20 cellular contexts compared by ENCODE assay signal in the genomic region with DNA sequence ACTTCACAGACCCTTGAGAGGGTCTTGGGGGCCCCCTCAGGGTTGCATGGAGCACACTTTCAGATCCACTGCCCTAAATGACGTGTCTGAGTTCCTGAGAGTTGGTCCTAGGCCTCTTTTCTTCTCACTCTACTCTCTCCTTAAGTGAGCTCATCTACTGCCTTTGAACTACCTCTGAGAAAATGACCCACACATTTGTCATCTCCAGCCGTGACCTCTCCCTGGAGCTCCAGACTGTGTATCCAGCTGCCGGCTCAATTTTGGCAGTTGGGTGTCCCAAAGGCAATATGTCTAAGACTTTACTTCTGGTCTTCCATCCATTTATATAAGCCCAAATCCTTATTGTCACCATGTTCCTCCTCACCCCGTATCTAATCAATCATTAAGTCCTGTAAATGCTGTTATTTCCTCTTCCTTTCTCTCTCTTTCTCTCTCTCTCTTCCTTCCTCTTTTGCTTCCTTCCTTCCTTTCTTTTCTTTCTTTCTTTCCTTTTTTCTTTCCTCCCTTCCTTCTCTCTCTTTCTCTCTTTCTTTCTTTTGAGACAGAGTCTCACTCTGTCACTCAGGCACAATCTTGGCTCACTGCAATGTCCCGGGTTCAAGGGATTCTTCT. TPM values are rescaled to one million over a fixed set of nuclear protein-coding genes. Genes with fewer than 3 reads are reported as not detected.
DNase-seq lines count a peak whose midpoint lies in the region; ATAC-seq, FAIRE-seq and TF ChIP-seq lines count a peak whose summit lies in the region.
"Had no signal": no experiment of that assay in that cellular context is flagged by ENCODE, and none has a peak within 500 bp of the region (broad histone marks: within the 10 kb centered on the region; RNA-seq: fewer than 3 reads in every experiment).

No MANE protein-coding gene starts in this region.

- no peaks in the 10 kb centered on the region for H3K36me3 Mint-ChIP-seq in activated naive CD4-positive, alpha-beta T cell treated with anti-CD3 and anti-CD28 coated beads, Interleukin-2, amount 50 U/mL, for 24 hours
- H3K36me3 Mint-ChIP-seq in activated naive CD4-positive, alpha-beta T cell treated with anti-CD3 and anti-CD28 coated beads for 36 hours (ENCODE audit: low read depth): no peaks in the 10 kb centered on the region
- no peaks in the 10 kb centered on the region for H3K36me3 Mint-ChIP-seq in activated CD4-positive, alpha-beta T cell treated with anti-CD3 and anti-CD28 coated beads, Interleukin-2, amount 10 ng/mL, durations not matched to agents 7 days and 5 days (ENCODE audit: low read depth)

- BruUV-seq in Panc1 (replicated peaks; lab: Mats Ljungman, UMichigan): no TSS peak

- H3K4me1 Mint-ChIP-seq in activated naive CD4-positive, alpha-beta T cell treated with anti-CD3 and anti-CD28 coated beads, Interleukin-2, amount 50 U/mL, for 24 hours: no peaks in the 10 kb centered on the region
- H3K4me1 Mint-ChIP-seq in activated naive CD4-positive, alpha-beta T cell treated with anti-CD3 and anti-CD28 coated beads for 36 hours (ENCODE audit: low read depth): no peaks in the 10 kb centered on the region
- no peaks in the 10 kb centered on the region for H3K4me1 Mint-ChIP-seq in activated CD4-positive, alpha-beta T cell treated with anti-CD3 and anti-CD28 coated beads, Interleukin-2, amount 10 ng/mL, durations not matched to agents 7 days and 5 days

- H3K4me1 ChIP-seq in Panc1 (ENCODE audit: control insufficient read depth, insufficient read depth, low read length) (no peaks in the 10 kb centered on the region), suprapubic skin (peaks cover 6% of the 10 kb centered on the region)

- no peak for TF ChIP-seq EP300 in suprapubic skin (IDR thresholded peaks at IDR 0.05)

- peaks cover 24% of the 10 kb centered on the region for H3K27me3 Mint-ChIP-seq in activated naive CD4-positive, alpha-beta T cell treated with anti-CD3 and anti-CD28 coated beads, Interleukin-2, amount 50 U/mL, for 24 hours
- H3K27me3 Mint-ChIP-seq in activated naive CD4-positive, alpha-beta T cell treated with anti-CD3 and anti-CD28 coated beads for 36 hours (ENCODE audit: low read depth): peaks cover 29% of the 10 kb centered on the region
- H3K27me3 Mint-ChIP-seq in activated CD4-positive, alpha-beta T cell treated with anti-CD3 and anti-CD28 coated beads, Interleukin-2, amount 10 ng/mL, durations not matched to agents 7 days and 5 days: peaks cover 27% of the 10 kb centered on the region

- intact Hi-C loops in activated naive CD4-positive, alpha-beta T cell treated with anti-CD3 and anti-CD28 coated beads for 36 hours (cut with micrococcal nuclease): no loop called here
- intact Hi-C loops in Panc1 (cut with micrococcal nuclease; ENCODE audit: unreplicated experiment): no loop called here

- DNase-seq in activated naive CD4-positive, alpha-beta T cell treated with anti-CD3 and anti-CD28 coated beads for 36 hours: no peak
- no peak for DNase-seq in Panc1 (ENCODE audit: low read depth, low spot score)
- DNase-seq in foreskin fibroblast: peak; percentile 21 to 45
- DNase-seq in suprapubic skin (ENCODE audit: low spot score in 2 of 2): peak; percentile 9 to 16
- DNase-seq in NCI-H187 (lab: John Stamatoyannopoulos, UW): no peak
- no peak for DNase-seq in GM19239 (ENCODE audit: insufficient read length, low spot score)
- DNase-seq in activated CD4-positive, alpha-beta T cell treated with anti-CD3 and anti-CD28 coated beads, Interleukin-2, amount 10 ng/mL, durations not matched to agents 7 days and 5 days: no peak
- DNase-seq: KBM-7, NCI-H1092 treated with DMSO at 0.1 percent for 48 hours, NCI-H1930, NCI-H2171, NCI-H446 treated with DMSO at 0.1 percent for 48 hours, NCI-H774, SHP77 treated with DMSO at 0.1 percent for 48 hours had no signal

- H3K4me3 ChIP-seq in Panc1 (ENCODE audit: low read depth in 2 of 2, low read length in 2 of 2) (no peak overlapping the region), foreskin fibroblast (ENCODE audit: low read depth in 1 of 2, low read length in 2 of 2) (no peak overlapping the region), suprapubic skin (no peak overlapping the region)
- H3K4me3 ChIP-seq: BLaER1 treated with 17β-estradiol and CSF1 and Interleukin-3, amounts not matched to agents 10 nM and 100 nM; GM12878 had no signal

- peak overlapping the region; percentile 0 for H3K27ac Mint-ChIP-seq in activated naive CD4-positive, alpha-beta T cell treated with anti-CD3 and anti-CD28 coated beads, Interleukin-2, amount 50 U/mL, for 24 hours
- no peak overlapping the region for H3K27ac Mint-ChIP-seq in activated naive CD4-positive, alpha-beta T cell treated with anti-CD3 and anti-CD28 coated beads for 36 hours
- H3K27ac Mint-ChIP-seq in activated CD4-positive, alpha-beta T cell treated with anti-CD3 and anti-CD28 coated beads, Interleukin-2, amount 10 ng/mL, durations not matched to agents 7 days and 5 days: no peak overlapping the region

- in situ Hi-C loops in Panc1 (cut with HindIII; ENCODE audit: low pct_unique_long_range_greater_than_20kb, low sequenced_read_pairs): no loop called here

- no peak for TF ChIP-seq POLR2A in suprapubic skin (IDR thresholded peaks at IDR 0.05)

- H3K27ac ChIP-seq in Panc1 (ENCODE audit: low read length) (no peak overlapping the region), suprapubic skin (no peak overlapping the region)
- H3K27ac ChIP-seq: 22Rv1 had no signal

- H3K27me3 ChIP-seq in Panc1 (ENCODE audit: control insufficient read depth, insufficient read depth, low read length) (no peaks in the 10 kb centered on the region), suprapubic skin (no peaks in the 10 kb centered on the region)
- H3K27me3 ChIP-seq: BLaER1 treated with 17β-estradiol and CSF1 and Interleukin-3, amounts not matched to agents 10 nM and 100 nM had no signal

- no peak for FAIRE-seq in GM19239 (lab: Jason Lieb, UNC)
- FAIRE-seq: GM12878, H1, RCC 7860 had no signal

- WGBS in suprapubic skin: 94% methylated on average over 5 of the region's 5 CpGs

- TF ChIP-seq CTCF in Panc1 (IDR thresholded peaks at IDR 0.05) (no peak), foreskin fibroblast (IDR thresholded peaks at IDR 0.05; ENCODE audit: low read depth, low read length) (no peak), suprapubic skin (IDR thresholded peaks at IDR 0.05) (no peak)

- H3K4me3 Mint-ChIP-seq in activated naive CD4-positive, alpha-beta T cell treated with anti-CD3 and anti-CD28 coated beads, Interleukin-2, amount 50 U/mL, for 24 hours: no peak overlapping the region
- H3K4me3 Mint-ChIP-seq in activated naive CD4-positive, alpha-beta T cell treated with anti-CD3 and anti-CD28 coated beads for 36 hours: no peak overlapping the region
- no peak overlapping the region for H3K4me3 Mint-ChIP-seq in activated CD4-positive, alpha-beta T cell treated with anti-CD3 and anti-CD28 coated beads, Interleukin-2, amount 10 ng/mL, durations not matched to agents 7 days and 5 days

- H3K9me3 Mint-ChIP-seq in activated naive CD4-positive, alpha-beta T cell treated with anti-CD3 and anti-CD28 coated beads, Interleukin-2, amount 50 U/mL, for 24 hours: no peaks in the 10 kb centered on the region
- H3K9me3 Mint-ChIP-seq in activated naive CD4-positive, alpha-beta T cell treated with anti-CD3 and anti-CD28 coated beads for 36 hours: no peaks in the 10 kb centered on the region
- H3K9me3 Mint-ChIP-seq in activated CD4-positive, alpha-beta T cell treated with anti-CD3 and anti-CD28 coated beads, Interleukin-2, amount 10 ng/mL, durations not matched to agents 7 days and 5 days: no peaks in the 10 kb centered on the region

- H3K36me3 ChIP-seq in Panc1 (ENCODE audit: control insufficient read depth, insufficient read depth, low read length): no peaks in the 10 kb centered on the region
- H3K36me3 ChIP-seq in suprapubic skin: no peaks in the 10 kb centered on the region
- H3K36me3 ChIP-seq: BLaER1 treated with 17β-estradiol and CSF1 and Interleukin-3, amounts not matched to agents 10 nM and 100 nM had no signal

- CTCF ChIA-PET in activated naive CD4-positive, alpha-beta T cell treated with anti-CD3 and anti-CD28 coated beads for 36 hours (lab: Charles Lee): no interaction called here
- CTCF ChIA-PET in Panc1 (lab: Charles Lee): no interaction called here
- CTCF ChIA-PET in activated CD4-positive, alpha-beta T cell treated with anti-CD3 and anti-CD28 coated beads, Interleukin-2, amount 10 ng/mL, durations not matched to agents 7 days and 5 days (lab: Charles Lee): interaction anchor here (0.9 kb wide), 1 partner anchor 22 kb away, joined by 3 read pairs; no protein-coding TSS in a partner anchor

- H3K9me3 ChIP-seq in Panc1 (ENCODE audit: control insufficient read depth, insufficient read depth, low read depth, low read length): no peaks in the 10 kb centered on the region
- H3K9me3 ChIP-seq in suprapubic skin: no peaks in the 10 kb centered on the region
- H3K9me3 ChIP-seq: BLaER1 treated with 17β-estradiol and CSF1 and Interleukin-3, amounts not matched to agents 10 nM and 100 nM had no signal

- POLR2A ChIA-PET in Panc1 (lab: Charles Lee): no interaction called here
- POLR2A ChIA-PET in activated CD4-positive, alpha-beta T cell treated with anti-CD3 and anti-CD28 coated beads, Interleukin-2, amount 10 ng/mL, durations not matched to agents 7 days and 5 days (lab: Charles Lee): interaction anchor here (0.7 kb wide), 1 partner anchor 9 kb away, joined by 6 read pairs; no protein-coding TSS in a partner anchor

- 0 out of 2 replicates have a peak, but pooled peaks have one; percentile 44 for ATAC-seq in Panc1
- ATAC-seq: GM12878 had no signal

RNA-seq across cellular contexts. Expression of a gene that starts 51.2 kb away (rescaled TPM):
- total RNA-seq in activated naive CD4-positive, alpha-beta T cell treated with anti-CD3 and anti-CD28 coated beads for 36 hours: 100 to 1,000 TPM; 457 to 472 TPM
- total RNA-seq in Panc1 (2021; ENCODE audit: unreplicated experiment) (424 TPM), suprapubic skin (100 to 1,000 TPM; 204 to 252 (median 247) TPM)
- polyA plus RNA-seq in Panc1 (2012; ENCODE audit: insufficient read length): 499 TPM
- total RNA-seq in activated CD4-positive, alpha-beta T cell treated with anti-CD3 and anti-CD28 coated beads, Interleukin-2, amount 10 ng/mL, durations not matched to agents 7 days and 5 days: 100 to 1,000 TPM; 168 to 171 TPM

Comparison
In these comparisons a context has a peak if more than half of its experiments do, and no peak if none do; other contexts are left out.
1. DNase-seq: peak in foreskin fibroblast (2 of 2) and suprapubic skin (2 of 2); none in activated naive CD4-positive, alpha-beta T cell treated with anti-CD3 and anti-CD28 coated beads for 36 hours (single experiment), Panc1 (single experiment), NCI-H187 (0 of 2), GM19239 (single experiment) and activated CD4-positive, alpha-beta T cell treated with anti-CD3 and anti-CD28 coated beads, Interleukin-2, amount 10 ng/mL, durations not matched to agents 7 days and 5 days (single experiment).